In the genomic region with DNA sequence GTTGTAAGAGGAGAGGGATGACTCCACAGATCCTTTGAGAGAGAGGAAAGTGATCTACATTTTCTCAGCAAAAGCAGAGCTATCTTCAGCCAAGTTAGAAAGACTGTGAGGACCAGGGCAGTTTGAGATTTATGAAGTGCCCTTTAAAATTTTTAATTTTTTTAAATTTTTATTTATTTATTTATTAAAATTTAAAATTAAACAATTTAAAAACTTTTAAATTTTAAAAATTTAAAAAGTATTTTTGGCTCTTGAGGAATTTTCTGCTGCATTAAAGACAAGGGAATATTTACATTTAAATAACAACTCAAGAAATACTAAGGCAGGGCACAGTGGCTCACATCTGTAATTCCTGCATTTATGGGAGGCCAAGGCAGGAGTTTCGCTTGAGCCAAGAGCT, we compare ENCODE assay signal across 6 cellular contexts.
"Had no signal": no experiment of that assay in that cellular context is flagged by ENCODE, and none has a peak within 500 bp of the region (broad histone marks: within the 10 kb centered on the region; RNA-seq: fewer than 3 reads in every experiment).

No MANE protein-coding gene starts in this region.

- ATAC-seq: HepG2, K562 had no signal

- FAIRE-seq: HepG2, HTR-8/SVneo, K562 had no signal

- H3K27me3 Mint-ChIP-seq: IgD-negative memory B cell had no signal

- H3K4me3 Mint-ChIP-seq: IgD-negative memory B cell had no signal

- H3K4me1 Mint-ChIP-seq: IgD-negative memory B cell had no signal

- DNase-seq: IMR-90, KBM-7 had no signal

- H3K27ac Mint-ChIP-seq: IgD-negative memory B cell had no signal
